In genomic region chr4:25928320-25928955, GRCh38 we compare ENCODE assay signal across 12 cellular contexts. TPM values are rescaled to one million over a fixed set of nuclear protein-coding genes. Genes with fewer than 3 reads are reported as not detected.
DNase-seq lines count a peak whose midpoint lies in the region; FAIRE-seq and TF ChIP-seq lines count a peak whose summit lies in the region.
"Had no signal": no experiment of that assay in that cellular context is flagged by ENCODE, and none has a peak within 500 bp of the region (broad histone marks: within the 10 kb centered on the region; RNA-seq: fewer than 3 reads in every experiment).

No MANE protein-coding gene starts in this region.

- H3K27ac ChIP-seq in ACC112 (ENCODE audit: low read depth, low read length) = peak overlapping the region; percentile 25
- H3K27ac ChIP-seq in astrocyte (ENCODE audit: low read depth, low read length) = no peak overlapping the region
- H3K27ac ChIP-seq in mucosa of rectum (ENCODE audit: low read depth in 2 of 2, low read length in 2 of 2) = peak overlapping the region; percentile 27 to 41
- H3K27ac ChIP-seq: cardiac muscle cell had no signal

- peaks cover 6% of the 10 kb centered on the region for H3K36me3 Mint-ChIP-seq in astrocyte (ENCODE audit: low read depth, unreplicated experiment)
- H3K36me3 Mint-ChIP-seq in mesothelial cell of epicardium = peaks cover 8% of the 10 kb centered on the region

- TF ChIP-seq CTCF in astrocyte (IDR thresholded peaks at IDR 0.05; ENCODE audit: insufficient read depth, low read depth, low read length) (no peak), BE2C (IDR thresholded peaks at IDR 0.05; ENCODE audit: low read depth, low read length) (no peak), mesothelial cell of epicardium (IDR thresholded peaks at IDR 0.05; ENCODE audit: unreplicated experiment) (no peak)

- H3K36me3 ChIP-seq in ACC112 (ENCODE audit: insufficient read depth, low read length) = no peaks in the 10 kb centered on the region
- no peaks in the 10 kb centered on the region for H3K36me3 ChIP-seq in astrocyte (ENCODE audit: insufficient read depth, low read length)
- H3K36me3 ChIP-seq in mucosa of rectum (ENCODE audit: control insufficient read depth in 2 of 2, insufficient read depth in 2 of 2, low read length in 2 of 2) = peaks cover 0 to 7% of the 10 kb centered on the region in 2 donors
- no peaks in the 10 kb centered on the region for H3K36me3 ChIP-seq in BE2C
- H3K36me3 ChIP-seq: cardiac muscle cell, HAP-1 had no signal

- H3K9me3 Mint-ChIP-seq in astrocyte (ENCODE audit: unreplicated experiment) (no peaks in the 10 kb centered on the region), mesothelial cell of epicardium (no peaks in the 10 kb centered on the region)
- H3K9me3 Mint-ChIP-seq: activated T-cell treated with anti-CD3 and anti-CD28 coated beads, Interleukin-2, amount 50 U/mL, for 4 hours had no signal

- no peak for FAIRE-seq in astrocyte (lab: Jason Lieb, UNC)

- peak; percentile 71 for DNase-seq in NCI-H1417 treated with DMSO at 0.1 percent for 48 hours (lab: John Stamatoyannopoulos, UW)
- DNase-seq in astrocyte (ENCODE audit: low read depth) = no peak
- DNase-seq in BE2C = no peak
- DNase-seq in NK-92 (lab: John Stamatoyannopoulos, UW; ENCODE audit: unreplicated experiment) = no peak
- no peak for DNase-seq in T-helper 9 cell
- no peak for DNase-seq in mesothelial cell of epicardium (ENCODE audit: low spot score in 2 of 2, unreplicated experiment in 2 of 2)
- DNase-seq: activated T-cell treated with anti-CD3 and anti-CD28 coated beads, Interleukin-2, amount 50 U/mL, for 4 hours; mesendoderm had no signal

- H3K4me3 Mint-ChIP-seq in astrocyte (ENCODE audit: unreplicated experiment) (no peak overlapping the region), mesothelial cell of epicardium (no peak overlapping the region)
- H3K4me3 Mint-ChIP-seq: activated T-cell treated with anti-CD3 and anti-CD28 coated beads, Interleukin-2, amount 50 U/mL, for 4 hours had no signal

- peak overlapping the region; percentile 57 for H3K4me2 ChIP-seq in astrocyte (ENCODE audit: low read length)

- H3K79me2 ChIP-seq in ACC112 (ENCODE audit: control insufficient read depth, insufficient read depth, low read length, unreplicated experiment) = no peaks in the 10 kb centered on the region
- H3K79me2 ChIP-seq in astrocyte (ENCODE audit: insufficient read depth, low read length) = no peaks in the 10 kb centered on the region

- H3K27me3 ChIP-seq in ACC112 (ENCODE audit: insufficient read depth, low read length) (no peaks in the 10 kb centered on the region), astrocyte (ENCODE audit: insufficient read depth, low read length) (no peaks in the 10 kb centered on the region), mucosa of rectum (ENCODE audit: control insufficient read depth in 2 of 2, insufficient read depth in 2 of 2, low read length in 2 of 2) (no peaks in the 10 kb centered on the region), BE2C (no peaks in the 10 kb centered on the region)
- H3K27me3 ChIP-seq: cardiac muscle cell had no signal

- H3K4me1 Mint-ChIP-seq in astrocyte (ENCODE audit: low read depth, unreplicated experiment) = no peaks in the 10 kb centered on the region
- no peaks in the 10 kb centered on the region for H3K4me1 Mint-ChIP-seq in mesothelial cell of epicardium

- peak overlapping the region; percentile 60 for H3K4me3 ChIP-seq in ACC112 (ENCODE audit: low read depth, low read length)
- no peak overlapping the region for H3K4me3 ChIP-seq in astrocyte (ENCODE audit: insufficient read depth, low read depth, low read length)
- peak overlapping the region in 1 of 2 donors; percentile 15 for H3K4me3 ChIP-seq in mucosa of rectum (ENCODE audit: low read length in 2 of 2)
- H3K4me3 ChIP-seq in BE2C (ENCODE audit: low read depth, low read length) = no peak overlapping the region
- H3K4me3 ChIP-seq: cardiac muscle cell, HAP-1 had no signal

- H3K9me3 ChIP-seq in astrocyte (ENCODE audit: insufficient read depth, low read depth, low read length) (no peaks in the 10 kb centered on the region), mucosa of rectum (ENCODE audit: control insufficient read depth in 2 of 2, low read length in 2 of 2) (no peaks in the 10 kb centered on the region), BE2C (no peaks in the 10 kb centered on the region)
- H3K9me3 ChIP-seq: HAP-1 had no signal

- no peak overlapping the region for H3K9ac ChIP-seq in astrocyte (ENCODE audit: low read length)
- H3K9ac ChIP-seq in mucosa of rectum (ENCODE audit: low read depth in 1 of 2, low read length in 2 of 2) = no peak overlapping the region

- H3K4me1 ChIP-seq in ACC112 (ENCODE audit: control insufficient read depth, insufficient read depth, low read length, unreplicated experiment) = peaks cover 13% of the 10 kb centered on the region
- peaks cover 9% of the 10 kb centered on the region for H3K4me1 ChIP-seq in astrocyte (ENCODE audit: insufficient read depth, low read length)
- peaks cover 0 to 8% of the 10 kb centered on the region in 2 donors for H3K4me1 ChIP-seq in mucosa of rectum (ENCODE audit: control insufficient read depth in 2 of 2, insufficient read depth in 2 of 2, low read length in 2 of 2)
- H3K4me1 ChIP-seq in BE2C = no peaks in the 10 kb centered on the region

- no peak overlapping the region for H3K27ac Mint-ChIP-seq in astrocyte (ENCODE audit: unreplicated experiment)
- no peak overlapping the region for H3K27ac Mint-ChIP-seq in mesothelial cell of epicardium

- H3K27me3 Mint-ChIP-seq in astrocyte (ENCODE audit: low read depth, unreplicated experiment) (no peaks in the 10 kb centered on the region), mesothelial cell of epicardium (ENCODE audit: low read depth) (no peaks in the 10 kb centered on the region)

- H2AFZ ChIP-seq in ACC112 (ENCODE audit: low read length, unreplicated experiment) (peak overlapping the region; percentile 45), astrocyte (ENCODE audit: low read depth, low read length) (no peak overlapping the region)

- no peaks in the 10 kb centered on the region for H4K20me1 ChIP-seq in astrocyte (ENCODE audit: insufficient read depth, low read length)

RNA-seq across cellular contexts. Expression of gene SMIM20, which starts 14.4 kb away (rescaled TPM):
- total RNA-seq in astrocyte (19.4 and 22.3 TPM in 2 replicates), mesothelial cell of epicardium (29.7 to 31.5 TPM (median 30.0 TPM) in 3 replicates)
- polyA plus RNA-seq in BE2C (2012; ENCODE audit: insufficient read depth, insufficient read length, low read depth) = 11.7 TPM
